Comparison of ENCODE assay signal across 28 cellular contexts in genomic region chr3:175108012-175108411, GRCh38.
"Had no signal": no experiment of that assay in that cellular context is flagged by ENCODE, and none has a peak within 500 bp of the region (broad histone marks: within the 10 kb centered on the region; RNA-seq: fewer than 3 reads in every experiment).

No MANE protein-coding gene starts in this region.

- FAIRE-seq: endothelial cell of umbilical vein had no signal

- H3K27me3 ChIP-seq: ascending aorta, breast epithelium, cardiac muscle cell, colonic mucosa, esophagus squamous epithelium, gastroesophageal sphincter, heart right ventricle had no signal

- ATAC-seq: activated CD4-positive, alpha-beta T cell treated with anti-CD3 and anti-CD28 coated beads for 36 hours; activated CD8-positive, alpha-beta memory T cell treated with anti-CD3 and anti-CD28 coated beads, Interleukin-2, amount 10 ng/mL, durations not matched to agents 7 days and 5 days; activated CD8-positive, alpha-beta T cell treated with anti-CD3 and anti-CD28 coated beads, Interleukin-2, amount 10 ng/mL, durations not matched to agents 7 days and 5 days; gastroesophageal sphincter; heart right ventricle; T-helper 17 cell had no signal

- DNase-seq: activated CD4-positive, alpha-beta memory T cell treated with anti-CD3 and anti-CD28 coated beads for 36 hours; activated CD4-positive, alpha-beta T cell treated with anti-CD3 and anti-CD28 coated beads for 36 hours; activated CD4-positive, alpha-beta T cell treated with anti-CD3 and anti-CD28 coated beads, Interleukin-2, amount 10 ng/mL, durations not matched to agents 24 days and 14 days; activated CD4-positive, CD25-positive, alpha-beta regulatory T cell; activated CD4-positive, CD25-positive, alpha-beta regulatory T cell treated with anti-CD3 and anti-CD28 coated beads, Interleukin-2, amount 50 U/mL, for 72 hours; activated CD8-positive, alpha-beta memory T cell treated with anti-CD3 and anti-CD28 coated beads, Interleukin-2, amount 10 ng/mL, durations not matched to agents 7 days and 5 days; activated CD8-positive, alpha-beta memory T cell treated with anti-CD3 and anti-CD28 coated beads, Interleukin-2, amount 50 U/mL, for 4 hours; activated CD8-positive, alpha-beta T cell treated with anti-CD3 and anti-CD28 coated beads, Interleukin-2, amount 10 ng/mL, durations not matched to agents 7 days and 5 days; activated effector memory CD4-positive, alpha-beta T cell treated with anti-CD3 and anti-CD28 coated beads, Interleukin-2, amount 50 U/mL, for 16 hours; activated naive CD4-positive, alpha-beta T cell treated with anti-CD3 and anti-CD28 coated beads for 36 hours; activated naive CD8-positive, alpha-beta T cell treated with anti-CD3 and anti-CD28 coated beads, Interleukin-2, amount 10 ng/mL, durations not matched to agents 7 days and 5 days; activated T-cell treated with anti-CD3 and anti-CD28 coated beads, Interleukin-2, amount 50 U/mL, for 1 hour; activated T-cell treated with anti-CD3 and anti-CD28 coated beads, Interleukin-2, amount 50 U/mL, for 48 hours; central memory CD4-positive, alpha-beta T cell; cerebellar nuclear complex; colonic mucosa; effector CD8-positive, alpha-beta T cell; esophagus squamous epithelium; foreskin melanocyte; heart right ventricle; T-helper 17 cell; T1000 had no signal

- H3K36me3 ChIP-seq: ascending aorta, breast epithelium, cardiac muscle cell, colonic mucosa, esophagus squamous epithelium, gastroesophageal sphincter, heart right ventricle had no signal

- H3K9me3 ChIP-seq: ascending aorta, breast epithelium, colonic mucosa, esophagus squamous epithelium, gastroesophageal sphincter, heart right ventricle had no signal

- H3K27ac ChIP-seq: ascending aorta, breast epithelium, cardiac muscle cell, colonic mucosa, epithelial cell of prostate, esophagus squamous epithelium, gastroesophageal sphincter, heart right ventricle had no signal

- H3K4me3 ChIP-seq: ascending aorta, breast epithelium, cardiac muscle cell, colonic mucosa, esophagus squamous epithelium, gastroesophageal sphincter, heart right ventricle had no signal

- H3K4me1 ChIP-seq: ascending aorta, breast epithelium, colonic mucosa, esophagus squamous epithelium, gastroesophageal sphincter had no signal
